ENCODE assay signal across 25 cellular contexts in the genomic region with DNA sequence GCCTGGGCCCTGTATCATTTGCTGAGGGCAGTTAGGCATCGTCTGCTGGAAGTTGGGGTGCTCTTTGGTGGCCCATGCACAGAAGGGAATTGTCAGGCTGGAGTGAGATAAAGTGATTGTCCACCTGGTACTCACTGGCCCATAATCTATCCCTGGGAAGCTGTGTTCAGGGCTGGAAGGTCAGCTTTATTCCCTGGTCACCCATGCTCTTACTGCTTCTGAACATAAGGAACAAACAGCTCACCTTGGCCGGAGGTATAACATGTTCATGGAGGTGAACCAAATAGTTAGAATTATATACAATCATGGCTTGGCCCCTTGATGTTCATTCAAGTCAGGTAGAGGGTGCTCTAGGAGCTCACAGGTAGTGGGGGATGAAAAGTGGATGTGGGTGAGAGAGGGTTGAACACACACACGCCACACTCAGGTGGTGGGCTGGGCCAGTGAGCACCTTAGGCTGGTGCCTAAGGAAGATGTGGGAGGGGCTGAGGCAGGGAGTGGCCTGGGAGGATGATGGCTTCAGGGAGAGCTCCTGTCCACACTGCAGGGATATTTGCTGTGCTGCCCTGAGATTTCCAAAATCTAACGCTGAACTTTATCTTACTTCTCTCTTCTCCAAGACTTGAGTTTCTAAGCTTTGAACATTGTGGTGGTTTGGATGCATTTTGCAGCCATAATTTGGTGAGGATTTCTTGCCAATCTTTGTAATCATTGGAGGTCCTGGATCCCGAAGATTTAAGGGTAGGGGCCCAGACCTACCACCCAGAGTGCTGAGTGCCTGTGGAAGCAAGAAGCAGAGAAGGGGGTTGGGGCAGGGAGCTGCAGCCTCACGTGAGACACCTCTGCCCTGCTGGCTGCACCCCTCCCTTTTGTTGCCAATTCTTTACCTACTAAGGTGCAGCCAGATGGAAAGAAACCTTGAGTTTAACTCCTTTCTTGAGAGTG.
DNase-seq lines count a peak whose midpoint lies in the region; ATAC-seq, FAIRE-seq and TF ChIP-seq lines count a peak whose summit lies in the region.
"Had no signal": no experiment of that assay in that cellular context is flagged by ENCODE, and none has a peak within 500 bp of the region (broad histone marks: within the 10 kb centered on the region; RNA-seq: fewer than 3 reads in every experiment).

No MANE protein-coding gene starts in this region.

- no peaks in the 10 kb centered on the region for H3K36me3 Mint-ChIP-seq in activated CD4-positive, alpha-beta T cell treated with anti-CD3 and anti-CD28 coated beads, Interleukin-2, amount 10 ng/mL, durations not matched to agents 24 days and 14 days (ENCODE audit: low read depth)
- no peaks in the 10 kb centered on the region for H3K36me3 Mint-ChIP-seq in type B pancreatic cell
- H3K36me3 Mint-ChIP-seq: CD4-positive, CD25-positive, alpha-beta regulatory T cell; IgD-negative memory B cell had no signal

- CTCF ChIA-PET in A549 (lab: Yijun Ruan, JAX), result interaction anchor here (0.6 to 1.3 kb wide), 2 partner anchors 15 to 110 kb away, joined by 3 to 4 read pairs; no protein-coding TSS in a partner anchor

- WGBS in A549 (ENCODE audit: missing lambda C conversion rate), result 12% methylated on average over 6 of the region's 6 CpGs
- WGBS in lower leg skin, 2 donors, result 78 to 85% methylated on average over 6 of the region's 6 CpGs

- DNase-seq in activated CD4-positive, alpha-beta T cell treated with anti-CD3 and anti-CD28 coated beads, Interleukin-2, amount 10 ng/mL, durations not matched to agents 24 days and 14 days, result peak; percentile 29
- no peak for DNase-seq in activated CD4-positive, alpha-beta T cell treated with anti-CD3 and anti-CD28 coated beads, Interleukin-2, amount 50 U/mL, for 1 hour
- DNase-seq in A549 (ENCODE audit: low read depth in 1 of 2, low spot score in 1 of 2) (no peak), lower leg skin (ENCODE audit: low spot score in 2 of 2) (peak; percentile 8 to 32), type B pancreatic cell (ENCODE audit: extremely low spot score, unreplicated experiment) (peak; percentile 42), AG20443 (ENCODE audit: low spot score) (no peak), T-helper 2 cell (no peak)
- DNase-seq: CD4-positive, CD25-positive, alpha-beta regulatory T cell; DMS153; DND-41; NCI-H1048; NCI-H1417; NCI-H1694; NCI-H2029 treated with DMSO at 0.1 percent for 48 hours; NCI-H2227 treated with DMSO at 0.1 percent for 48 hours; NCI-H526 treated with DMSO at 0.1 percent for 48 hours; PC-9; Right ventricle myocardium superior had no signal

- TF ChIP-seq EP300 in A549 (IDR thresholded peaks at IDR 0.05), result no peak

- no peaks in the 10 kb centered on the region for H3K9me3 ChIP-seq in A549
- H3K9me3 ChIP-seq: BLaER1 had no signal

- POLR2A ChIA-PET in A549 (lab: Yijun Ruan, JAX), result no interaction called here

- no peak for FAIRE-seq in A549 (lab: Jason Lieb, UNC)
- FAIRE-seq: GM12892, H1 had no signal

- no peak for TF ChIP-seq RAD21 in A549 (conservative IDR thresholded peaks at IDR 0.05 in 1 of 2, IDR thresholded peaks at IDR 0.05 in 1 of 2)

- no peak for ATAC-seq in A549
- ATAC-seq: HCT116 had no signal

- H3K27ac Mint-ChIP-seq in activated CD4-positive, alpha-beta T cell treated with anti-CD3 and anti-CD28 coated beads, Interleukin-2, amount 10 ng/mL, durations not matched to agents 24 days and 14 days, result no peak overlapping the region
- H3K27ac Mint-ChIP-seq in type B pancreatic cell, result no peak overlapping the region
- H3K27ac Mint-ChIP-seq: CD4-positive, CD25-positive, alpha-beta regulatory T cell; IgD-negative memory B cell had no signal

- TF ChIP-seq POLR2A in A549 (IDR thresholded peaks at IDR 0.05; ENCODE audit: low read length) (0 out of 2 replicates have a peak, but pooled peaks have one; percentile 3), lower leg skin (IDR thresholded peaks at IDR 0.05) (no peak)

- no peak overlapping the region for H3K4me3 Mint-ChIP-seq in activated CD4-positive, alpha-beta T cell treated with anti-CD3 and anti-CD28 coated beads, Interleukin-2, amount 10 ng/mL, durations not matched to agents 24 days and 14 days
- H3K4me3 Mint-ChIP-seq in type B pancreatic cell, result no peak overlapping the region
- H3K4me3 Mint-ChIP-seq: CD4-positive, CD25-positive, alpha-beta regulatory T cell; IgD-negative memory B cell had no signal

- no peaks in the 10 kb centered on the region for H3K4me1 Mint-ChIP-seq in activated CD4-positive, alpha-beta T cell treated with anti-CD3 and anti-CD28 coated beads, Interleukin-2, amount 10 ng/mL, durations not matched to agents 24 days and 14 days
- no peaks in the 10 kb centered on the region for H3K4me1 Mint-ChIP-seq in type B pancreatic cell (ENCODE audit: unreplicated experiment)
- H3K4me1 Mint-ChIP-seq: CD4-positive, CD25-positive, alpha-beta regulatory T cell; IgD-negative memory B cell had no signal

- H3K27me3 Mint-ChIP-seq in activated CD4-positive, alpha-beta T cell treated with anti-CD3 and anti-CD28 coated beads, Interleukin-2, amount 10 ng/mL, durations not matched to agents 24 days and 14 days, result no peaks in the 10 kb centered on the region
- peaks cover 36% of the 10 kb centered on the region for H3K27me3 Mint-ChIP-seq in type B pancreatic cell
- H3K27me3 Mint-ChIP-seq: IgD-negative memory B cell had no signal

- intact Hi-C loops in activated CD4-positive, alpha-beta T cell treated with anti-CD3 and anti-CD28 coated beads, Interleukin-2, amount 10 ng/mL, durations not matched to agents 24 days and 14 days (cut with micrococcal nuclease), result no loop called here
- intact Hi-C loops in lower leg skin (cut with DNase I; ENCODE audit: low total_unique reads), result no loop called here

- H3K9me3 Mint-ChIP-seq in activated CD4-positive, alpha-beta T cell treated with anti-CD3 and anti-CD28 coated beads, Interleukin-2, amount 10 ng/mL, durations not matched to agents 24 days and 14 days, result no peaks in the 10 kb centered on the region
- no peaks in the 10 kb centered on the region for H3K9me3 Mint-ChIP-seq in type B pancreatic cell

- H3K4me1 ChIP-seq in A549, result no peaks in the 10 kb centered on the region
- H3K4me1 ChIP-seq: BLaER1 had no signal

- H3K27ac ChIP-seq in A549, result no peak overlapping the region
- H3K27ac ChIP-seq: 22Rv1, BLaER1, KMS-11, PC-9 had no signal

- H3K4me3 ChIP-seq in A549, result no peak overlapping the region
- H3K4me3 ChIP-seq in lower leg skin (ENCODE audit: low read depth, poor library complexity, severe bottlenecking), result no peak overlapping the region
- H3K4me3 ChIP-seq: BLaER1, PC-9 had no signal

- TF ChIP-seq CTCF in A549 (IDR thresholded peaks at IDR 0.05), result no peak
- TF ChIP-seq CTCF in lower leg skin (IDR thresholded peaks at IDR 0.05), result no peak
- no peak for TF ChIP-seq CTCF in type B pancreatic cell (conservative IDR thresholded peaks at IDR 0.05)

- H3K4me2 ChIP-seq in A549, result no peak overlapping the region
- H3K4me2 ChIP-seq: BLaER1, KMS-11, PC-9 had no signal

TF ChIP-seq in A549, 52 proteins besides CTCF, POLR2A, EP300 and RAD21 (continues in another document):
- TF ChIP-seq, protein P1, sequence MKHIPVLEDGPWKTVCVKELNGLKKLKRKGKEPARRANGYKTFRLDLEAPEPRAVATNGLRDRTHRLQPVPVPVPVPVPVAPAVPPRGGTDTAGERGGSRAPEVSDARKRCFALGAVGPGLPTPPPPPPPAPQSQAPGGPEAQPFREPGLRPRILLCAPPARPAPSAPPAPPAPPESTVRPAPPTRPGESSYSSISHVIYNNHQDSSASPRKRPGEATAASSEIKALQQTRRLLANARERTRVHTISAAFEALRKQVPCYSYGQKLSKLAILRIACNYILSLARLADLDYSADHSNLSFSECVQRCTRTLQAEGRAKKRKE (CRISPR knock-in tag; IDR thresholded peaks at IDR 0.05; ENCODE audit: low read depth), result no peak
- TF ChIP-seq SREBF2 (IDR thresholded peaks at IDR 0.05), result no peak
- TF ChIP-seq, protein P2, sequence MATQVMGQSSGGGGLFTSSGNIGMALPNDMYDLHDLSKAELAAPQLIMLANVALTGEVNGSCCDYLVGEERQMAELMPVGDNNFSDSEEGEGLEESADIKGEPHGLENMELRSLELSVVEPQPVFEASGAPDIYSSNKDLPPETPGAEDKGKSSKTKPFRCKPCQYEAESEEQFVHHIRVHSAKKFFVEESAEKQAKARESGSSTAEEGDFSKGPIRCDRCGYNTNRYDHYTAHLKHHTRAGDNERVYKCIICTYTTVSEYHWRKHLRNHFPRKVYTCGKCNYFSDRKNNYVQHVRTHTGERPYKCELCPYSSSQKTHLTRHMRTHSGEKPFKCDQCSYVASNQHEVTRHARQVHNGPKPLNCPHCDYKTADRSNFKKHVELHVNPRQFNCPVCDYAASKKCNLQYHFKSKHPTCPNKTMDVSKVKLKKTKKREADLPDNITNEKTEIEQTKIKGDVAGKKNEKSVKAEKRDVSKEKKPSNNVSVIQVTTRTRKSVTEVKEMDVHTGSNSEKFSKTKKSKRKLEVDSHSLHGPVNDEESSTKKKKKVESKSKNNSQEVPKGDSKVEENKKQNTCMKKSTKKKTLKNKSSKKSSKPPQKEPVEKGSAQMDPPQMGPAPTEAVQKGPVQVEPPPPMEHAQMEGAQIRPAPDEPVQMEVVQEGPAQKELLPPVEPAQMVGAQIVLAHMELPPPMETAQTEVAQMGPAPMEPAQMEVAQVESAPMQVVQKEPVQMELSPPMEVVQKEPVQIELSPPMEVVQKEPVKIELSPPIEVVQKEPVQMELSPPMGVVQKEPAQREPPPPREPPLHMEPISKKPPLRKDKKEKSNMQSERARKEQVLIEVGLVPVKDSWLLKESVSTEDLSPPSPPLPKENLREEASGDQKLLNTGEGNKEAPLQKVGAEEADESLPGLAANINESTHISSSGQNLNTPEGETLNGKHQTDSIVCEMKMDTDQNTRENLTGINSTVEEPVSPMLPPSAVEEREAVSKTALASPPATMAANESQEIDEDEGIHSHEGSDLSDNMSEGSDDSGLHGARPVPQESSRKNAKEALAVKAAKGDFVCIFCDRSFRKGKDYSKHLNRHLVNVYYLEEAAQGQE (IDR thresholded peaks at IDR 0.05), result no peak
- TF ChIP-seq CEBPB (IDR thresholded peaks at IDR 0.05), result no peak
- TF ChIP-seq JUNB (IDR thresholded peaks at IDR 0.05), result no peak
- no peak for TF ChIP-seq ZFP36 (IDR thresholded peaks at IDR 0.05; ENCODE audit: borderline replicate concordance, partially characterized antibody)
- no peak for TF ChIP-seq RCOR1 (IDR thresholded peaks at IDR 0.05; ENCODE audit: low read depth, low read length)
- no peak for TF ChIP-seq CBX2 (IDR thresholded peaks at IDR 0.05; ENCODE audit: borderline replicate concordance, low read depth)
- TF ChIP-seq, protein P3, sequence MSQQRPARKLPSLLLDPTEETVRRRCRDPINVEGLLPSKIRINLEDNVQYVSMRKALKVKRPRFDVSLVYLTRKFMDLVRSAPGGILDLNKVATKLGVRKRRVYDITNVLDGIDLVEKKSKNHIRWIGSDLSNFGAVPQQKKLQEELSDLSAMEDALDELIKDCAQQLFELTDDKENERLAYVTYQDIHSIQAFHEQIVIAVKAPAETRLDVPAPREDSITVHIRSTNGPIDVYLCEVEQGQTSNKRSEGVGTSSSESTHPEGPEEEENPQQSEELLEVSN (IDR thresholded peaks at IDR 0.05; ENCODE audit: borderline replicate concordance, low read depth), result no peak
- TF ChIP-seq NPAS2 (CRISPR knock-in tag; IDR thresholded peaks at IDR 0.05; ENCODE audit: borderline replicate concordance), result no peak
- no peak for TF ChIP-seq TP53 (CRISPR knock-in tag; IDR thresholded peaks at IDR 0.05)
- TF ChIP-seq HOXB13 (CRISPR knock-in tag; IDR thresholded peaks at IDR 0.05; ENCODE audit: low read depth), result no peak

Comparison
In these comparisons a context has a peak if more than half of its experiments do, and no peak if none do; other contexts are left out.
1. DNase-seq: peak in activated CD4-positive, alpha-beta T cell treated with anti-CD3 and anti-CD28 coated beads, Interleukin-2, amount 10 ng/mL, durations not matched to agents 24 days and 14 days (single experiment), lower leg skin (2 of 2) and type B pancreatic cell (single experiment); none in activated CD4-positive, alpha-beta T cell treated with anti-CD3 and anti-CD28 coated beads, Interleukin-2, amount 50 U/mL, for 1 hour (single experiment), A549 (0 of 2), AG20443 (single experiment) and T-helper 2 cell (0 of 5).